Comparison of ENCODE assay signal across 12 cellular contexts in genomic region chr2:96759548-96759947, GRCh38. TPM values are rescaled to one million over a fixed set of nuclear protein-coding genes. Genes with fewer than 3 reads are reported as not detected.
DNase-seq lines count a peak whose midpoint lies in the region; ATAC-seq, FAIRE-seq and TF ChIP-seq lines count a peak whose summit lies in the region.
"Had no signal": no experiment of that assay in that cellular context is flagged by ENCODE, and none has a peak within 500 bp of the region (broad histone marks: within the 10 kb centered on the region; RNA-seq: fewer than 3 reads in every experiment).

No MANE protein-coding gene starts in this region.

- H3K9me3 Mint-ChIP-seq in CD8-positive, alpha-beta T cell, result no peaks in the 10 kb centered on the region
- no peaks in the 10 kb centered on the region for H3K9me3 Mint-ChIP-seq in natural killer cell

- H3F3A ChIP-seq in Loucy (ENCODE audit: low read depth), result no peaks in the 10 kb centered on the region
- H3F3A ChIP-seq in MM.1S (ENCODE audit: insufficient read depth, low read length), result peaks cover 14% of the 10 kb centered on the region; the same call in 1 of the 2 replicates

- peak overlapping the region; percentile 67 for H3K9ac ChIP-seq in Loucy (ENCODE audit: low read depth, low read length, poor library complexity, severe bottlenecking)
- peak overlapping the region in 1 of 2 experiments; percentile 31; a peak in 1 of 4 replicates for H3K9ac ChIP-seq in K562 (ENCODE audit: insufficient read depth in 1 of 2, low read depth in 2 of 2, low read length in 2 of 2)
- H3K9ac ChIP-seq in MM.1S (ENCODE audit: low read length), result no peak overlapping the region

- no peaks in the 10 kb centered on the region for H3K36me3 ChIP-seq in CD8-positive, alpha-beta T cell (ENCODE audit: insufficient read depth, low read length)
- H3K36me3 ChIP-seq in Loucy (ENCODE audit: insufficient read depth, low read length), result no peaks in the 10 kb centered on the region
- no peaks in the 10 kb centered on the region for H3K36me3 ChIP-seq in K562 (ENCODE audit: control insufficient read depth, insufficient read depth, low read length)
- H3K36me3 ChIP-seq in MM.1S (replicated peaks; ENCODE audit: insufficient read depth, low read length), result no peaks in the 10 kb centered on the region

- in situ Hi-C loops in K562 (cut with MboI), result no loop called here

- H3K4me1 Mint-ChIP-seq in CD8-positive, alpha-beta T cell (ENCODE audit: low read depth), result peaks cover 52% of the 10 kb centered on the region
- H3K4me1 Mint-ChIP-seq in natural killer cell, result peaks cover 46 to 48% of the 10 kb centered on the region in 2 donors

- no peak for ATAC-seq in CD8-positive, alpha-beta T cell
- no peak for ATAC-seq in K562
- ATAC-seq in natural killer cell, result no peak
- ATAC-seq in activated CD4-positive, CD25-positive, alpha-beta regulatory T cell treated with anti-CD3 and anti-CD28 coated beads, Interleukin-2, amount 50 U/mL, for 24 hours, result no peak

- no peak for TF ChIP-seq POLR2A in K562 (conservative IDR thresholded peaks at IDR 0.05)

- H3K27ac ChIP-seq in CD8-positive, alpha-beta T cell (ENCODE audit: low read depth, low read length), result no peak overlapping the region
- H3K27ac ChIP-seq in K562 (ENCODE audit: extremely low read depth, low read depth, low read length), result no peak overlapping the region
- H3K27ac ChIP-seq in MM.1S (ENCODE audit: low read length), result no peak overlapping the region

- H3K36me3 Mint-ChIP-seq in CD8-positive, alpha-beta T cell, result no peaks in the 10 kb centered on the region
- no peaks in the 10 kb centered on the region for H3K36me3 Mint-ChIP-seq in natural killer cell

- no peaks in the 10 kb centered on the region for H3K9me3 ChIP-seq in CD8-positive, alpha-beta T cell (ENCODE audit: low read length)
- H3K9me3 ChIP-seq in Loucy (ENCODE audit: insufficient read depth, low read depth, low read length), result no peaks in the 10 kb centered on the region
- no peaks in the 10 kb centered on the region for H3K9me3 ChIP-seq in K562 (replicated peaks; ENCODE audit: control insufficient read depth, insufficient read depth, low read depth, low read length)
- H3K9me3 ChIP-seq in MM.1S (replicated peaks; ENCODE audit: insufficient read depth, low read length), result no peaks in the 10 kb centered on the region

- no peak for DNase-seq in CD8-positive, alpha-beta T cell
- no peak for DNase-seq in K562 (ENCODE audit: extremely low read depth in 1 of 4, low spot score in 3 of 4)
- DNase-seq in natural killer cell, result no peak
- DNase-seq in NAMALWA (ENCODE audit: low spot score), result no peak
- no peak for DNase-seq in MM.1S
- DNase-seq in hepatic stellate cell (ENCODE audit: low spot score), result no peak
- DNase-seq: activated CD4-positive, alpha-beta T cell treated with anti-CD3 and anti-CD28 coated beads for 4 hours; dorsolateral prefrontal cortex; NCI-H1092; NCI-H226 had no signal

- BruUV-seq in K562 (replicated peaks; lab: Mats Ljungman, UMichigan), result no TSS peak

- H2AFZ ChIP-seq in Loucy (ENCODE audit: low read length), result peak overlapping the region; percentile 72
- peak overlapping the region; percentile 99 for H2AFZ ChIP-seq in K562 (ENCODE audit: low read depth, low read length)
- H2AFZ ChIP-seq in MM.1S (ENCODE audit: low read length), result no peak overlapping the region

- no peak for FAIRE-seq in K562 (lab: Jason Lieb, UNC)

- H3K27ac Mint-ChIP-seq in CD8-positive, alpha-beta T cell, result peak overlapping the region; percentile 92
- H3K27ac Mint-ChIP-seq in natural killer cell, result peak overlapping the region; percentile 65 to 71

- no peak for TF ChIP-seq CTCF in CD8-positive, alpha-beta T cell (IDR thresholded peaks at IDR 0.05)
- TF ChIP-seq CTCF in Loucy (conservative IDR thresholded peaks at IDR 0.05; ENCODE audit: low read length), result no peak
- TF ChIP-seq CTCF in K562 (IDR thresholded peaks at IDR 0.05 in 2 of 3, conservative IDR thresholded peaks at IDR 0.05 in 1 of 3; ENCODE audit: insufficient read depth in 2 of 3, low read depth in 1 of 3, low read length in 3 of 3), result no peak
- TF ChIP-seq CTCF in natural killer cell (IDR thresholded peaks at IDR 0.05), result no peak
- no peak for TF ChIP-seq CTCF in MM.1S (IDR thresholded peaks at IDR 0.05; ENCODE audit: low read length)

- peak overlapping the region; percentile 87 for H3K4me3 Mint-ChIP-seq in CD8-positive, alpha-beta T cell
- peak overlapping the region; percentile 86 for H3K4me3 Mint-ChIP-seq in natural killer cell

- H4K20me1 ChIP-seq in Loucy (ENCODE audit: insufficient read depth, low read length, poor library complexity, severe bottlenecking), result no peaks in the 10 kb centered on the region
- peaks cover 5% of the 10 kb centered on the region; the same call in 1 of the 2 replicates for H4K20me1 ChIP-seq in K562 (replicated peaks; ENCODE audit: control insufficient read depth, insufficient read depth, low read length)
- H4K20me1 ChIP-seq in MM.1S (ENCODE audit: insufficient read depth, low read length), result no peaks in the 10 kb centered on the region

- intact Hi-C loops in CD8-positive, alpha-beta T cell (cut with DNase I, micrococcal nuclease), result no loop called here
- intact Hi-C loops in K562 (cut with micrococcal nuclease) (no loop called here), natural killer cell (cut with micrococcal nuclease) (no loop called here)

- no peak for TF ChIP-seq RAD21 in K562 (CRISPR knock-in tag; conservative IDR thresholded peaks at IDR 0.05 in 1 of 2, IDR thresholded peaks at IDR 0.05 in 1 of 2)

- H3K4me2 ChIP-seq in Loucy (ENCODE audit: low read depth, low read length, poor library complexity, severe bottlenecking), result peak overlapping the region; percentile 87
- no peak overlapping the region for H3K4me2 ChIP-seq in K562 (ENCODE audit: insufficient read depth, low read length)
- no peak overlapping the region for H3K4me2 ChIP-seq in MM.1S (ENCODE audit: low read depth, low read length)

- POLR2A ChIA-PET in CD8-positive, alpha-beta T cell (lab: Charles Lee), result interaction anchor here (0.6 kb wide), 1 partner anchor 17 kb away, joined by 4 read pairs; no protein-coding TSS in a partner anchor
- POLR2A ChIA-PET in K562 (lab: Yijun Ruan, JAX), result interaction anchor here (0.7 kb wide), 2 partner anchors 50 to 104 kb away, joined by 3 to 4 read pairs; no protein-coding TSS in a partner anchor

- H3K27me3 Mint-ChIP-seq in CD8-positive, alpha-beta T cell (ENCODE audit: low read depth), result no peaks in the 10 kb centered on the region
- H3K27me3 Mint-ChIP-seq in natural killer cell (ENCODE audit: low read depth in 2 of 2), result no peaks in the 10 kb centered on the region

- H3K4me3 ChIP-seq in CD8-positive, alpha-beta T cell (ENCODE audit: low read depth, low read length), result no peak overlapping the region
- H3K4me3 ChIP-seq in Loucy (ENCODE audit: low read length, poor library complexity, severe bottlenecking), result no peak overlapping the region
- no peak overlapping the region for H3K4me3 ChIP-seq in K562
- no peak overlapping the region for H3K4me3 ChIP-seq in MM.1S (ENCODE audit: low read length)

- CTCF ChIA-PET in CD8-positive, alpha-beta T cell (lab: Charles Lee), result interaction anchor here (0.8 to 1.3 kb wide), 5 partner anchors 18 to 232 kb away, joined by 3 to 5 read pairs (median 3); no protein-coding TSS in a partner anchor
- CTCF ChIA-PET in K562 (lab: Yijun Ruan, JAX; ENCODE audit: low intra/inter-chr PET ratio), result no interaction called here

- H3K4me1 ChIP-seq in CD8-positive, alpha-beta T cell (ENCODE audit: insufficient read depth, low read length), result peaks cover 50% of the 10 kb centered on the region
- peaks cover 43% of the 10 kb centered on the region for H3K4me1 ChIP-seq in Loucy (ENCODE audit: insufficient read depth, low read length, poor library complexity, severe bottlenecking)
- H3K4me1 ChIP-seq in K562 (replicated peaks in 1 of 2; ENCODE audit: control insufficient read depth in 2 of 2, insufficient read depth in 2 of 2, low read length in 2 of 2), result peaks cover 34 to 42% of the 10 kb centered on the region in 2 experiments
- peaks cover 30% of the 10 kb centered on the region for H3K4me1 ChIP-seq in MM.1S (ENCODE audit: low read length)

- TF ChIP-seq EP300 in K562 (IDR thresholded peaks at IDR 0.05; ENCODE audit: low read length), result no peak

- WGBS in K562 (ENCODE audit: insufficient coverage, low coverage, missing lambda C conversion rate), result 75% methylated on average over 4 of the region's 4 CpGs

- no peaks in the 10 kb centered on the region for H3K27me3 ChIP-seq in CD8-positive, alpha-beta T cell (ENCODE audit: insufficient read depth, low read length)
- H3K27me3 ChIP-seq in Loucy (ENCODE audit: insufficient read depth, low read length, poor library complexity, severe bottlenecking) (no peaks in the 10 kb centered on the region), K562 (ENCODE audit: control insufficient read depth in 2 of 2, insufficient read depth in 2 of 2, low read length in 2 of 2) (no peaks in the 10 kb centered on the region; a peak in 1 of 5 replicates), MM.1S (replicated peaks; ENCODE audit: insufficient read depth, low read length) (no peaks in the 10 kb centered on the region)
- H3K27me3 ChIP-seq: dorsolateral prefrontal cortex had no signal

- H3K9me2 ChIP-seq in Loucy (replicated peaks; ENCODE audit: low read depth, low read length) (no peaks in the 10 kb centered on the region), MM.1S (replicated peaks; ENCODE audit: insufficient read depth, low read length) (no peaks in the 10 kb centered on the region)

- peaks cover 7% of the 10 kb centered on the region for H3K9me1 ChIP-seq in K562 (ENCODE audit: control insufficient read depth, insufficient read depth, low read length)

- no peaks in the 10 kb centered on the region for H3K79me2 ChIP-seq in Loucy (ENCODE audit: insufficient read depth, low read length)
- peaks cover 35% of the 10 kb centered on the region for H3K79me2 ChIP-seq in K562 (ENCODE audit: control insufficient read depth, insufficient read depth, low read length)
- H3K79me2 ChIP-seq in MM.1S (ENCODE audit: low read length), result peaks cover 29% of the 10 kb centered on the region

RNA-seq across cellular contexts. Expression of gene CNNM4, which starts 1.2 kb away (rescaled TPM):
- 1 to 10 TPM; 6.7 to 8.3 TPM for total RNA-seq in CD8-positive, alpha-beta T cell
- total RNA-seq in K562 (2011; cell fraction: chromatin; rRNA removed; ENCODE audit: low replicate concordance), result 10.6 and 25.3 TPM in 2 replicates
- total RNA-seq in K562 (2011; cell fraction: nucleolus; rRNA removed), result 20.0 and 21.7 TPM in 2 replicates
- 17.5 and 21.4 TPM in 2 replicates for total RNA-seq in K562 (2011; cell fraction: nucleoplasm; rRNA removed)
- total RNA-seq in K562 (2014; rRNA removed) (2.5 and 3.4 TPM in 2 replicates), K562 (2014; rRNA removed; fragmentation: Illumina TruSeq; extraction: Trizol) (2.3 and 2.7 TPM in 2 replicates), K562 (2015; rRNA removed; fragmentation: Illumina TruSeq; extraction: Trizol) (2.8 TPM in 2 replicates), K562 (2021) (6.3 and 6.7 TPM in 2 replicates), natural killer cell (10 to 100 TPM in 2 of 3 donors, 1 to 10 TPM in 1; 9.9 to 12.1 (median 10.7) TPM)
- polyA plus RNA-seq in K562 (2011; rRNA removed) (3.4 and 6.5 TPM in 2 replicates), K562 (2014; fragmentation: Illumina TruSeq; extraction: Trizol) (5.4 and 5.8 TPM in 2 replicates), K562 (2014; fragmentation: Nextera tagmentation; extraction: Ambion mirVana) (1 to 10 TPM in 1 of 2 experiments, under 1 TPM in 1; 0.96 to 1.4 TPM), K562 (2014; rRNA removed) (3.0 and 3.7 TPM in 2 replicates)
- 5.1 and 5.7 TPM in 2 replicates for polyA plus RNA-seq in K562 (2011; cell fraction: cytosol; rRNA removed)
- polyA plus RNA-seq in K562 (2011; cell fraction: nucleus; rRNA removed), result 7.6 and 8.7 TPM in 2 replicates
- 3.6 and 5.0 TPM in 2 replicates for polyA plus RNA-seq in K562 (2012)
- polyA minus RNA-seq in K562 (2011; rRNA and poly(A)+ RNA removed), result 6.3 and 7.3 TPM in 2 replicates
- polyA minus RNA-seq in K562 (2011; cell fraction: cytosol; rRNA and poly(A)+ RNA removed), result 5.7 and 8.8 TPM in 2 replicates
- polyA minus RNA-seq in K562 (2011; cell fraction: nucleus; rRNA and poly(A)+ RNA removed), result 3.6 and 6.0 TPM in 2 replicates

RNA-seq across cellular contexts. Expression of gene LMAN2L, which starts 19.7 kb away (rescaled TPM):
- total RNA-seq in CD8-positive, alpha-beta T cell, result 1 to 10 TPM; 1.1 to 1.7 TPM
- total RNA-seq in K562 (2011; cell fraction: chromatin; rRNA removed; ENCODE audit: low replicate concordance), result 23.1 and 26.6 TPM in 2 replicates
- 23.9 and 25.3 TPM in 2 replicates for total RNA-seq in K562 (2011; cell fraction: nucleolus; rRNA removed)
- 23.2 and 26.7 TPM in 2 replicates for total RNA-seq in K562 (2011; cell fraction: nucleoplasm; rRNA removed)
- total RNA-seq in K562 (2014; rRNA removed) (7.2 and 11.0 TPM in 2 replicates), K562 (2014; rRNA removed; fragmentation: Illumina TruSeq; extraction: Trizol) (10.0 and 10.8 TPM in 2 replicates), K562 (2015; rRNA removed; fragmentation: Illumina TruSeq; extraction: Trizol) (12.3 and 13.1 TPM in 2 replicates), K562 (2021) (9.2 and 9.8 TPM in 2 replicates), natural killer cell (1 to 10 TPM; 4.0 to 7.9 (median 5.9) TPM)
- polyA plus RNA-seq in K562 (2011; rRNA removed) (14.7 and 17.7 TPM in 2 replicates), K562 (2014; fragmentation: Illumina TruSeq; extraction: Trizol) (10.2 and 12.5 TPM in 2 replicates), K562 (2014; fragmentation: Nextera tagmentation; extraction: Ambion mirVana) (10 to 100 TPM; 24.4 to 37.7 TPM), K562 (2014; rRNA removed) (9.2 and 12.2 TPM in 2 replicates)
- 10.8 and 13.6 TPM in 2 replicates for polyA plus RNA-seq in K562 (2011; cell fraction: cytosol; rRNA removed)
- polyA plus RNA-seq in K562 (2011; cell fraction: nucleus; rRNA removed), result 11.2 and 13.0 TPM in 2 replicates
- polyA plus RNA-seq in K562 (2012), result 11.7 and 15.4 TPM in 2 replicates
- polyA minus RNA-seq in K562 (2011; rRNA and poly(A)+ RNA removed), result 11.6 and 12.3 TPM in 2 replicates
- 3.5 and 4.0 TPM in 2 replicates for polyA minus RNA-seq in K562 (2011; cell fraction: cytosol; rRNA and poly(A)+ RNA removed)
- polyA minus RNA-seq in K562 (2011; cell fraction: nucleus; rRNA and poly(A)+ RNA removed), result 5.7 TPM in 2 replicates

RNA-seq across cellular contexts. Expression of gene CNNM3, which starts 56.5 kb away (rescaled TPM):
- 10 to 100 TPM; 40.1 to 41.8 TPM for total RNA-seq in CD8-positive, alpha-beta T cell
- total RNA-seq in K562 (2011; cell fraction: chromatin; rRNA removed; ENCODE audit: low replicate concordance), result 36.0 and 91.8 TPM in 2 replicates
- 60.5 and 68.7 TPM in 2 replicates for total RNA-seq in K562 (2011; cell fraction: nucleolus; rRNA removed)
- 54.1 and 60.8 TPM in 2 replicates for total RNA-seq in K562 (2011; cell fraction: nucleoplasm; rRNA removed)
- total RNA-seq in K562 (2014; rRNA removed), result 6.0 and 7.7 TPM in 2 replicates
- total RNA-seq in K562 (2014; rRNA removed; fragmentation: Illumina TruSeq; extraction: Trizol), result 4.5 and 6.5 TPM in 2 replicates
- 5.6 and 7.6 TPM in 2 replicates for total RNA-seq in K562 (2015; rRNA removed; fragmentation: Illumina TruSeq; extraction: Trizol)
- 16.9 TPM in 2 replicates for total RNA-seq in K562 (2021)
- polyA plus RNA-seq in K562 (2011; rRNA removed), result 5.7 and 10.6 TPM in 2 replicates
- polyA plus RNA-seq in K562 (2011; cell fraction: cytosol; rRNA removed), result 10.7 and 16.0 TPM in 2 replicates
- 25.5 and 35.7 TPM in 2 replicates for polyA plus RNA-seq in K562 (2011; cell fraction: nucleus; rRNA removed)
- 11.7 and 15.0 TPM in 2 replicates for polyA plus RNA-seq in K562 (2012)
- polyA plus RNA-seq in K562 (2014; fragmentation: Illumina TruSeq; extraction: Trizol), result 11.7 and 11.8 TPM in 2 replicates
- polyA plus RNA-seq in K562 (2014; fragmentation: Nextera tagmentation; extraction: Ambion mirVana), result 1 to 10 TPM; 1.4 to 1.6 TPM
- 7.1 and 9.9 TPM in 2 replicates for polyA plus RNA-seq in K562 (2014; rRNA removed)
- 12.8 and 16.0 TPM in 2 replicates for polyA minus RNA-seq in K562 (2011; rRNA and poly(A)+ RNA removed)
- polyA minus RNA-seq in K562 (2011; cell fraction: cytosol; rRNA and poly(A)+ RNA removed), result 15.2 and 25.2 TPM in 2 replicates
- polyA minus RNA-seq in K562 (2011; cell fraction: nucleus; rRNA and poly(A)+ RNA removed), result 15.1 and 17.1 TPM in 2 replicates
- total RNA-seq in natural killer cell, result 10 to 100 TPM; 33.8 to 55.2 (median 45.6) TPM
